ENCODE assay signal across 12 cellular contexts in the genomic region with DNA sequence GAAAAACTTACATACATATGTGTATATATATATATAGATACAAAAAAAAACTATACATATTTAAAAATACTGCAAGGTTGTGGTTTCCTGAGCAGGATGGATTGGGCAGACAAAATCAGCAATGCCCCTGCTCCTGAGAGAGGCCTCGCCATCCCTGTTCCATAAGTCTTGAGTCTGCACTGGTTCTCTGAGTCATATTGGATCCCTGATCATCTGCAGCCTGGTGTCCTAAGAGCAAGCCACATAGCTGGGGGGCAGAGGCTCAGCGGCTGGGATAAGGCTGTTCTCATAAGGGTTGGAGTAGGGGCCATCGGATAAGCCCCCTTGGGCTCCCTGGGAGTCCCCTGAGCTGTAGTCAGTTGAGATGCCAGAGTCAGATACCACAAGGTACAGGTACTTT. TPM values are rescaled to one million over a fixed set of nuclear protein-coding genes. Genes with fewer than 3 reads are reported as not detected.
DNase-seq lines count a peak whose midpoint lies in the region; ATAC-seq, FAIRE-seq and TF ChIP-seq lines count a peak whose summit lies in the region.
"Had no signal": no experiment of that assay in that cellular context is flagged by ENCODE, and none has a peak within 500 bp of the region (broad histone marks: within the 10 kb centered on the region; RNA-seq: fewer than 3 reads in every experiment).

No MANE protein-coding gene starts in this region.

- H3K4me1 Mint-ChIP-seq in stimulated activated effector memory CD8-positive, alpha-beta T cell treated with anti-CD3 and anti-CD28 coated beads, Interleukin-12 subunit alpha, Interleukin-12 subunit beta, amount 100 ng/mL, for 72 hours = peaks cover 53% of the 10 kb centered on the region

- no peak overlapping the region for H3K4me3 Mint-ChIP-seq in stimulated activated effector memory CD8-positive, alpha-beta T cell treated with anti-CD3 and anti-CD28 coated beads, Interleukin-12 subunit alpha, Interleukin-12 subunit beta, amount 100 ng/mL, for 72 hours

- 0 out of 2 replicates have a peak overlapping the region, but pooled peaks have one; percentile 23 for H3K9ac ChIP-seq in SK-N-SH

- no peak overlapping the region for H2AFZ ChIP-seq in SK-N-SH (ENCODE audit: low read depth)

- H3K4me3 ChIP-seq in SK-N-SH (ENCODE audit: low read depth in 2 of 2, low read length in 1 of 2) (no peak overlapping the region; a peak in 1 of 4 replicates), esophagus (ENCODE audit: low read depth in 1 of 2, low read length in 2 of 2) (no peak overlapping the region)
- H3K4me3 ChIP-seq: pancreas had no signal

- H3K79me2 ChIP-seq in SK-N-SH (ENCODE audit: insufficient read depth) = peaks cover 23% of the 10 kb centered on the region

- no peak for TF ChIP-seq EP300 in SK-N-SH (IDR thresholded peaks at IDR 0.05; ENCODE audit: borderline replicate concordance in 1 of 2, low read depth in 1 of 2, low read length in 1 of 2)

- peak overlapping the region; percentile 66 for H3K4me2 ChIP-seq in SK-N-SH

- no peaks in the 10 kb centered on the region for H4K20me1 ChIP-seq in SK-N-SH (ENCODE audit: insufficient read depth)

- TF ChIP-seq CTCF in SK-N-SH (IDR thresholded peaks at IDR 0.05) = no peak

- H3K9me3 ChIP-seq in SK-N-SH (no peaks in the 10 kb centered on the region), esophagus (ENCODE audit: control insufficient read depth in 2 of 2, insufficient read depth in 1 of 2, low read depth in 1 of 2, low read length in 1 of 2) (no peaks in the 10 kb centered on the region)
- H3K9me3 ChIP-seq: pancreas had no signal

- H3K27ac Mint-ChIP-seq in stimulated activated effector memory CD8-positive, alpha-beta T cell treated with anti-CD3 and anti-CD28 coated beads, Interleukin-12 subunit alpha, Interleukin-12 subunit beta, amount 100 ng/mL, for 72 hours = peak overlapping the region; percentile 15

- H3K4me1 ChIP-seq in SK-N-SH (ENCODE audit: control insufficient read depth in 1 of 2, insufficient read depth in 2 of 2, low read depth in 1 of 2, low read length in 1 of 2) (peaks cover 16 to 36% of the 10 kb centered on the region in 2 experiments), esophagus (ENCODE audit: control insufficient read depth in 2 of 2, insufficient read depth in 2 of 2, low read length in 1 of 2) (peaks cover 11 to 28% of the 10 kb centered on the region in 2 donors)

- WGBS in SK-N-SH (ENCODE audit: low lambda C conversion rate) = 53% methylated on average over 1 of the region's 3 CpGs
- 80 to 90% methylated on average over 3 of the region's 3 CpGs for WGBS in esophagus, 2 donors

- DNase-seq in SK-N-SH (no peak), RCC 7860 (ENCODE audit: low spot score) (peak; percentile 27), amygdala (lab: John Stamatoyannopoulos, UW) (no peak), NCI-H2107 treated with DMSO at 0.1 percent for 48 hours (lab: John Stamatoyannopoulos, UW; ENCODE audit: unreplicated experiment) (no peak)
- no peak for DNase-seq in stimulated activated effector memory CD8-positive, alpha-beta T cell treated with anti-CD3 and anti-CD28 coated beads, Interleukin-12 subunit alpha, Interleukin-12 subunit beta, amount 100 ng/mL, for 72 hours (ENCODE audit: low spot score in 2 of 2)
- DNase-seq: activated CD4-positive, alpha-beta T cell treated with anti-CD3 and anti-CD28 coated beads, Interleukin-2, amount 50 U/mL, for 1 hour; DMS 273 treated with DMSO at 0.1 percent for 48 hours had no signal

- peaks cover 33% of the 10 kb centered on the region for H3F3A ChIP-seq in SK-N-SH (replicated peaks; ENCODE audit: insufficient read depth)

- H3K9me3 Mint-ChIP-seq in stimulated activated effector memory CD8-positive, alpha-beta T cell treated with anti-CD3 and anti-CD28 coated beads, Interleukin-12 subunit alpha, Interleukin-12 subunit beta, amount 100 ng/mL, for 72 hours = no peaks in the 10 kb centered on the region
- H3K9me3 Mint-ChIP-seq: activated naive CD8-positive, alpha-beta T cell treated with anti-CD3 and anti-CD28 coated beads, Interleukin-2, amount 50 U/mL, for 24 hours had no signal

- H3K27me3 ChIP-seq in SK-N-SH (ENCODE audit: insufficient read depth) (no peaks in the 10 kb centered on the region), esophagus (ENCODE audit: control insufficient read depth in 1 of 2, insufficient read depth in 2 of 2, low read length in 2 of 2) (no peaks in the 10 kb centered on the region)
- H3K27me3 ChIP-seq: pancreas had no signal

- no peak for TF ChIP-seq RAD21 in SK-N-SH (IDR thresholded peaks at IDR 0.05; ENCODE audit: low read length)

- H3K9me2 ChIP-seq in SK-N-SH = no peaks in the 10 kb centered on the region

- no peak for FAIRE-seq in RCC 7860 (lab: Jason Lieb, UNC)
- FAIRE-seq: pancreas had no signal

- peaks cover 46% of the 10 kb centered on the region for H3K36me3 Mint-ChIP-seq in stimulated activated effector memory CD8-positive, alpha-beta T cell treated with anti-CD3 and anti-CD28 coated beads, Interleukin-12 subunit alpha, Interleukin-12 subunit beta, amount 100 ng/mL, for 72 hours

- CTCF ChIA-PET in SK-N-SH (lab: Yijun Ruan, JAX) = interaction anchor here (0.7 to 5.9 kb wide), 15 partner anchors 9 to 105 kb away, joined by 3 to 66 read pairs (median 5); partner anchors contain the start of genes CCDC159, ELAVL3, ODAD3 and PRKCSH

- H3K27ac ChIP-seq in SK-N-SH (ENCODE audit: low read depth in 2 of 2, low read length in 1 of 2) (peak overlapping the region; percentile 58 to 88; a peak in 3 of 4 replicates), esophagus (ENCODE audit: low read depth in 2 of 2, low read length in 1 of 2) (peak overlapping the region; percentile 20 to 66)

- ATAC-seq in SK-N-SH treated with all-trans-retinoic acid at 6 μM for 48 hours = no peak
- ATAC-seq in stimulated activated effector memory CD8-positive, alpha-beta T cell treated with anti-CD3 and anti-CD28 coated beads, Interleukin-12 subunit alpha, Interleukin-12 subunit beta, amount 100 ng/mL, for 72 hours = no peak
- no peak for ATAC-seq in GM19351 (IDR thresholded peaks at IDR 0.05; ENCODE audit: unreplicated experiment)
- ATAC-seq: activated naive CD8-positive, alpha-beta T cell treated with anti-CD3 and anti-CD28 coated beads, Interleukin-2, amount 50 U/mL, for 24 hours; pancreas had no signal

- POLR2A ChIA-PET in SK-N-SH (lab: Yijun Ruan, JAX) = interaction anchor here (0.8 to 1.2 kb wide), 3 partner anchors 84 to 151 kb away, joined by 3 to 4 read pairs (median 3); partner anchors contain the start of gene ECSIT

- H3K36me3 ChIP-seq in SK-N-SH (replicated peaks in 1 of 2; ENCODE audit: control insufficient read depth in 1 of 2, insufficient read depth in 2 of 2, low read length in 1 of 2) = no peaks in the 10 kb centered on the region
- peaks cover 0 to 4% of the 10 kb centered on the region in 2 donors for H3K36me3 ChIP-seq in esophagus (ENCODE audit: control insufficient read depth in 2 of 2, insufficient read depth in 2 of 2, low read length in 1 of 2)
- H3K36me3 ChIP-seq: pancreas had no signal

TF ChIP-seq in SK-N-SH, 30 proteins besides CTCF, POLR2A, EP300 and RAD21 (continues in another document):
- no peak for TF ChIP-seq ELF1 (IDR thresholded peaks at IDR 0.05)
- no peak for TF ChIP-seq RXRA (IDR thresholded peaks at IDR 0.05; ENCODE audit: borderline replicate concordance, low read depth)
- no peak for TF ChIP-seq NRF1 (IDR thresholded peaks at IDR 0.05; ENCODE audit: low read depth, low read length)
- TF ChIP-seq EZH2phosphoT487 (IDR thresholded peaks at IDR 0.05; ENCODE audit: borderline replicate concordance, low read depth) = no peak

TF ChIP-seq in SK-N-SH treated with all-trans-retinoic acid at 6 μM for 48 hours, 23 proteins besides CTCF, POLR2A, EP300 and RAD21:
- TF ChIP-seq ARNTL (CRISPR knock-in tag; IDR thresholded peaks at IDR 0.05; ENCODE audit: borderline replicate concordance, low read depth) (no peak), RARB (CRISPR knock-in tag; IDR thresholded peaks at IDR 0.05) (no peak), ESRRG (CRISPR knock-in tag; IDR thresholded peaks at IDR 0.05) (no peak)

RNA-seq across cellular contexts. Expression of gene SWSAP1, which starts 3.3 kb away (rescaled TPM):
- 2.8 and 3.0 TPM in 2 replicates for polyA plus RNA-seq in SK-N-SH (2012; rRNA removed)
- 1.5 and 2.2 TPM in 2 replicates for polyA plus RNA-seq in SK-N-SH (2012; cell fraction: cytosol; rRNA removed)
- 5.3 and 6.2 TPM in 2 replicates for polyA plus RNA-seq in SK-N-SH (2012; cell fraction: nucleus; rRNA removed)
- 1 to 10 TPM; 2.2 to 2.8 TPM for polyA plus RNA-seq in esophagus

RNA-seq across cellular contexts. Expression of gene EPOR, which starts 6.4 kb away (rescaled TPM):
- polyA plus RNA-seq in SK-N-SH (2012; rRNA removed) = 15.4 and 16.8 TPM in 2 replicates
- polyA plus RNA-seq in SK-N-SH (2012; cell fraction: cytosol; rRNA removed) = 5.3 and 7.9 TPM in 2 replicates
- 79.3 and 81.6 TPM in 2 replicates for polyA plus RNA-seq in SK-N-SH (2012; cell fraction: nucleus; rRNA removed)
- 1 to 10 TPM; 1.2 to 1.4 TPM for polyA plus RNA-seq in esophagus

RNA-seq across cellular contexts. Expression of gene PLPPR2, which starts 22.5 kb away (rescaled TPM):
- polyA plus RNA-seq in SK-N-SH (2012; rRNA removed) = 18.9 and 26.2 TPM in 2 replicates
- polyA plus RNA-seq in SK-N-SH (2012; cell fraction: cytosol; rRNA removed) = 10.6 and 17.6 TPM in 2 replicates
- 54.9 and 71.2 TPM in 2 replicates for polyA plus RNA-seq in SK-N-SH (2012; cell fraction: nucleus; rRNA removed)
- polyA plus RNA-seq in esophagus = 1 to 10 TPM; 7.3 to 8.6 TPM

RNA-seq across cellular contexts. Expression of gene CCDC159, which starts 31.4 kb away (rescaled TPM):
- polyA plus RNA-seq in SK-N-SH (2012; rRNA removed) (25.2 and 30.1 TPM in 2 replicates), esophagus (10 to 100 TPM; 22.5 to 47.6 TPM)
- polyA plus RNA-seq in SK-N-SH (2012; cell fraction: cytosol; rRNA removed) = 11.0 and 15.1 TPM in 2 replicates
- polyA plus RNA-seq in SK-N-SH (2012; cell fraction: nucleus; rRNA removed) = 160 and 203 TPM in 2 replicates

RNA-seq across cellular contexts. Expression of gene TMEM205, which starts 31.7 kb away (rescaled TPM):
- 209 and 219 TPM in 2 replicates for polyA plus RNA-seq in SK-N-SH (2012; rRNA removed)
- polyA plus RNA-seq in SK-N-SH (2012; cell fraction: cytosol; rRNA removed) = 112 and 154 TPM in 2 replicates
- polyA plus RNA-seq in SK-N-SH (2012; cell fraction: nucleus; rRNA removed) = 172 and 193 TPM in 2 replicates
- 10 to 100 TPM; 39.8 to 67.1 TPM for polyA plus RNA-seq in esophagus
